24 cellular contexts compared by ENCODE assay signal in genomic region chr11:17472467-17472866, GRCh38. TPM values are rescaled to one million over a fixed set of nuclear protein-coding genes. Genes with fewer than 3 reads are reported as not detected.
"Had no signal": no experiment of that assay in that cellular context is flagged by ENCODE, and none has a peak within 500 bp of the region (broad histone marks: within the 10 kb centered on the region; RNA-seq: fewer than 3 reads in every experiment).

No MANE protein-coding gene starts in this region.

- H3K27ac ChIP-seq: esophagus squamous epithelium, hepatocyte, left ventricle myocardium inferior, lower lobe of right lung, neutrophil, right atrium auricular region, stomach, thoracic aorta, transverse colon had no signal

- H3K36me3 ChIP-seq: esophagus squamous epithelium, left ventricle myocardium inferior, lower lobe of right lung, neutrophil, right atrium auricular region, stomach, thoracic aorta, transverse colon had no signal

- H2AFZ ChIP-seq: hepatocyte had no signal

- H3K36me3 Mint-ChIP-seq: natural killer cell treated with Interleukin-12 subunit alpha and Interleukin-12 subunit beta and Interleukin-15 and Interleukin-18, amount 100 ng/mL, for 72 hours had no signal

- H3K4me3 ChIP-seq: esophagus squamous epithelium, hepatocyte, left ventricle myocardium inferior, lower lobe of right lung, right atrium auricular region, stomach, thoracic aorta, transverse colon had no signal

- ATAC-seq: effector memory CD8-positive, alpha-beta T cell; left cardiac atrium; lower lobe of right lung; natural killer cell treated with Interleukin-12 subunit alpha and Interleukin-12 subunit beta and Interleukin-15 and Interleukin-18, amount 100 ng/mL, for 72 hours had no signal

- H3K9me3 Mint-ChIP-seq: dendritic cell treated with granulocyte-macrophage colony-stimulating factor and Interleukin-4, amounts not matched to agents 40 ng/mL and 50 ng/mL, for 4 days; effector memory CD8-positive, alpha-beta T cell; natural killer cell treated with Interleukin-12 subunit alpha and Interleukin-12 subunit beta and Interleukin-15 and Interleukin-18, amount 100 ng/mL, for 72 hours had no signal

- H3K79me2 ChIP-seq: hepatocyte had no signal

- H3K4me3 Mint-ChIP-seq: dendritic cell treated with granulocyte-macrophage colony-stimulating factor and Interleukin-4, amounts not matched to agents 40 ng/mL and 50 ng/mL, for 4 days; effector memory CD8-positive, alpha-beta T cell; natural killer cell treated with Interleukin-12 subunit alpha and Interleukin-12 subunit beta and Interleukin-15 and Interleukin-18, amount 100 ng/mL, for 72 hours had no signal

- H3K4me1 ChIP-seq: lower lobe of right lung had no signal

- H3K27ac Mint-ChIP-seq: dendritic cell treated with granulocyte-macrophage colony-stimulating factor and Interleukin-4, amounts not matched to agents 40 ng/mL and 50 ng/mL, for 4 days; effector memory CD8-positive, alpha-beta T cell; natural killer cell treated with Interleukin-12 subunit alpha and Interleukin-12 subunit beta and Interleukin-15 and Interleukin-18, amount 100 ng/mL, for 72 hours had no signal

- DNase-seq: effector memory CD8-positive, alpha-beta T cell; esophagus squamous epithelium; foreskin fibroblast; head of caudate nucleus; kidney; left cardiac atrium; left ventricle myocardium inferior; lower lobe of right lung; mesenchymal stem cell; midbrain; small intestine; stimulated activated CD4-positive, alpha-beta T cell treated with anti-CD3 and anti-CD28 coated beads, Interleukin-12 subunit alpha, Interleukin-12 subunit beta, amount 100 ng/mL, for 4 hours; stimulated activated naive CD4-positive, alpha-beta T cell; stomach; transverse colon had no signal

- H3K27me3 ChIP-seq: right atrium auricular region had no signal

- H3K9me3 ChIP-seq: esophagus squamous epithelium, left ventricle myocardium inferior, lower lobe of right lung, neutrophil, right atrium auricular region, stomach, thoracic aorta, transverse colon had no signal

- H3K4me2 ChIP-seq: hepatocyte had no signal

RNA-seq across cellular contexts. Expression of gene ABCC8, which starts 4.2 kb away (rescaled TPM):
- total RNA-seq: epithelial cell of proximal tubule; natural killer cell treated with Interleukin-12 subunit alpha and Interleukin-12 subunit beta and Interleukin-15 and Interleukin-18, amount 100 ng/mL, for 72 hours; osteoblast; pulmonary artery endothelial cell had no signal
